Comparison of ENCODE assay signal across 7 cellular contexts in the genomic region with DNA sequence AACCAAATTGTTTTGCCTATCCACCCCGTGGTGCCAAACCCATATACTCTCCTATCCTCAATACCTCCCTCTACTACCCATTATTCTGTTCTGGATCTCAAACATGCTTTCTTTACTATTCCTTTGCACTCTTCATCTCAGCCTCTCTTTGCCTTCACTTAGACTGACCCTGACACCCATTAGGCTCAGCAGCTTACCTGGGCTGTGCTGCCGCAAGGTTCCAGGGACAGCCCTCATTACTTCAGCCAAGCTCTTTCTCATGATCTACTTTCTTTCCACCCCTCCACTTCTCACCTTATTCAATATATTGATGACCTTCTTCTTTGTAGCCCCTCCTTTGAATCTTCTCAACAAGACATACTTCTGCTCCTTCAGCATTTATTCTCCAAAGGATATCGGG.
DNase-seq lines count a peak whose midpoint lies in the region; ATAC-seq and TF ChIP-seq lines count a peak whose summit lies in the region.
"Not testable (repeated sequence)": the region's sequence is repeated elsewhere in the genome, so short reads cannot be mapped to it uniquely, and the experiment has no call there.

No MANE protein-coding gene starts in this region.

- not testable (repeated sequence) for H3K27me3 ChIP-seq in H7 (ENCODE audit: control insufficient read depth, insufficient read depth, low read length); PC-3 (ENCODE audit: low read length); SJSA1 (replicated peaks); iPS-18a (ENCODE audit: control insufficient read depth, insufficient read depth, low read length); neutrophil; upper lobe of right lung

- H3K4me1 ChIP-seq in PC-3 (ENCODE audit: insufficient read depth, low read length): peaks cover 39% of the 10 kb centered on the region
- peaks cover 48% of the 10 kb centered on the region for H3K4me1 ChIP-seq in SJSA1 (replicated peaks)
- H3K4me1 ChIP-seq in iPS-18a (ENCODE audit: control insufficient read depth, low read depth, low read length): peaks cover 27% of the 10 kb centered on the region
- peaks cover 0 to 21% of the 10 kb centered on the region in 2 experiments for H3K4me1 ChIP-seq in neutrophil (ENCODE audit: control insufficient read depth in 1 of 2, insufficient read depth in 1 of 2, low read depth in 1 of 2, low read length in 1 of 2)
- not testable (repeated sequence) for H3K4me1 ChIP-seq in upper lobe of right lung

- not testable (repeated sequence) for H3K4me3 Mint-ChIP-seq in endothelial cell (ENCODE audit: unreplicated experiment)

- intact Hi-C loops in PC-3 (cut with micrococcal nuclease): loop anchor here (10.0 kb wide), 2 partner anchors 54 to 746 kb away; no protein-coding TSS in a partner anchor
- intact Hi-C loops in upper lobe of right lung (cut with DNase I): not testable (repeated sequence)

- not testable (repeated sequence) for H2AFZ ChIP-seq in PC-3 (ENCODE audit: low read length)

- POLR2A ChIA-PET in PC-3 (lab: Charles Lee; ENCODE audit: unreplicated experiment): not testable (repeated sequence)

- TF ChIP-seq CTCF in PC-3 (conservative IDR thresholded peaks at IDR 0.05; ENCODE audit: low read depth, low read length); endothelial cell (IDR thresholded peaks at IDR 0.05; ENCODE audit: unreplicated experiment); neutrophil (IDR thresholded peaks at IDR 0.05); upper lobe of right lung (IDR thresholded peaks at IDR 0.05): not testable (repeated sequence)

- peaks cover 33% of the 10 kb centered on the region for H3K4me1 Mint-ChIP-seq in endothelial cell (ENCODE audit: unreplicated experiment)

- peak overlapping the region; percentile 57 for H3K27ac ChIP-seq in PC-3 (ENCODE audit: low read length)
- H3K27ac ChIP-seq in SJSA1: peak overlapping the region; percentile 98
- H3K27ac ChIP-seq in iPS-18a (ENCODE audit: low read length): not testable (repeated sequence)
- H3K27ac ChIP-seq in neutrophil: peak overlapping the region; percentile 55
- H3K27ac ChIP-seq in upper lobe of right lung: peak overlapping the region; percentile 11

- peak overlapping the region; percentile 73 for H3K4me2 ChIP-seq in PC-3 (ENCODE audit: low read length)

- H3K27ac Mint-ChIP-seq in endothelial cell (ENCODE audit: unreplicated experiment): peak overlapping the region; percentile 54

- H3K9me2 ChIP-seq in PC-3 (replicated peaks; ENCODE audit: low read length): not testable (repeated sequence)

- not testable (repeated sequence) for DNase-seq in H7; PC-3; endothelial cell (ENCODE audit: low spot score); upper lobe of right lung
- DNase-seq in SJSA1 (ENCODE audit: low read depth in 1 of 2, low spot score in 2 of 2): peak; percentile 56 to 68

- not testable (repeated sequence) for H3F3A ChIP-seq in PC-3 (ENCODE audit: low read length, unreplicated experiment)

- peak overlapping the region; percentile 61 for H3K9ac ChIP-seq in PC-3 (ENCODE audit: low read length)
- not testable (repeated sequence) for H3K9ac ChIP-seq in iPS-18a (ENCODE audit: low read length)

- not testable (repeated sequence) for BruUV-seq in PC-3 (replicated peaks; lab: Mats Ljungman, UMichigan)

- H3K36me3 Mint-ChIP-seq in endothelial cell (ENCODE audit: low read depth, unreplicated experiment): not testable (repeated sequence)

- not testable (repeated sequence) for H4K20me1 ChIP-seq in PC-3 (ENCODE audit: low read length)

- H3K9me3 ChIP-seq in PC-3 (ENCODE audit: low read length); SJSA1 (replicated peaks); iPS-18a (ENCODE audit: control insufficient read depth, low read depth, low read length); neutrophil; upper lobe of right lung: not testable (repeated sequence)

- H3K79me2 ChIP-seq in PC-3 (ENCODE audit: low read length): peaks cover 61% of the 10 kb centered on the region

- H3K4me3 ChIP-seq in H7 (ENCODE audit: insufficient read depth, low read depth, low read length) (peak overlapping the region; percentile 5; the same call in 1 of the 2 replicates), PC-3 (ENCODE audit: low read length) (peak overlapping the region; percentile 68), SJSA1 (peak overlapping the region; percentile 42), iPS-18a (ENCODE audit: low read length) (peak overlapping the region; percentile 33), neutrophil (ENCODE audit: low read depth in 1 of 2, low read length in 1 of 2) (peak overlapping the region; percentile 37 to 59), upper lobe of right lung (peak overlapping the region; percentile 10)

- CTCF ChIA-PET in PC-3 (lab: Charles Lee): not testable (repeated sequence)

- H3K36me3 ChIP-seq in H7 (replicated peaks; ENCODE audit: control insufficient read depth, insufficient read depth, low read length); iPS-18a (ENCODE audit: control insufficient read depth, low read depth, low read length); neutrophil; upper lobe of right lung: not testable (repeated sequence)
- H3K36me3 ChIP-seq in PC-3 (ENCODE audit: low read depth, low read length): peaks cover 11% of the 10 kb centered on the region; the same call in 1 of the 2 replicates
- H3K36me3 ChIP-seq in SJSA1: peaks cover 62% of the 10 kb centered on the region

- H3K9me3 Mint-ChIP-seq in endothelial cell (ENCODE audit: unreplicated experiment): not testable (repeated sequence)

- ATAC-seq in PC-3, upper lobe of right lung: not testable (repeated sequence)

- H3K27me3 Mint-ChIP-seq in endothelial cell (ENCODE audit: unreplicated experiment): not testable (repeated sequence)

Comparison
In these comparisons a context has a peak if more than half of its experiments do, and no peak if none do; other contexts are left out.
1. H3K4me3 ChIP-seq: peak in every context shown above with its lines; median percentile 68 in PC-3; 48 in neutrophil; 42 in SJSA1; 33 in iPS-18a; 10 in upper lobe of right lung; 5 in H7.